Comparison of ENCODE assay signal across 37 cellular contexts in the genomic region with DNA sequence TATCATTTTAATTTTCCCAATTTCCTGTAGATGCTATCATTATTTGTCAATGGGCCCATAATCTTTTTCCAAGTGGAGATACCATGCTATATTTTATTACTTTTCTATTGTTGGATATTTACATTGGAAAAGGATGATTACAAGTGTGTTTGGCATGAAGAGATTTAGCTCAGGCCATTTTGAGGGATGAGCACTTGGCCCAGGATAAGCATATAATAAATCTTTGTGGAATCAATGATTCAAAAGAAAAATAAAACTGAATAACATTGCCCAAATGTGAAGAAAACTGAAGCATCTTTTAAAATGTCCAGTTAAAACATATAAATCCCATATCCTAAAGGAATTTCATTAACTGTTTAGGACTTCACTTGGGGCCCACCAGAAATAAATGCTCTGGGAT.
"Had no signal": no experiment of that assay in that cellular context is flagged by ENCODE, and none has a peak within 500 bp of the region (broad histone marks: within the 10 kb centered on the region; RNA-seq: fewer than 3 reads in every experiment).

No MANE protein-coding gene starts in this region.

- H3K9me3 ChIP-seq: Peyer's patch had no signal

- H3K4me1 ChIP-seq: Peyer's patch had no signal

- H3K4me3 ChIP-seq: Peyer's patch had no signal

- ATAC-seq: activated naive CD4-positive, alpha-beta T cell treated with anti-CD3 and anti-CD28 coated beads, Interleukin-2, amount 50 U/mL, for 72 hours; activated T-cell treated with anti-CD3 and anti-CD28 coated beads, Interleukin-2, amount 50 U/mL, for 4 hours; PC-3; Right ventricle myocardium inferior had no signal

- DNase-seq: activated B cell treated with CpG ODN at 0.5 μM for 24 hours; activated CD4-positive, alpha-beta memory T cell treated with anti-CD3 and anti-CD28 coated beads for 36 hours; activated CD4-positive, alpha-beta T cell treated with anti-CD3 and anti-CD28 coated beads for 4 hours; activated CD4-positive, alpha-beta T cell treated with anti-CD3 and anti-CD28 coated beads, Interleukin-2, amount 50 U/mL, for 1 hour; activated CD4-positive, CD25-positive, alpha-beta regulatory T cell treated with anti-CD3 and anti-CD28 coated beads, Interleukin-2, amount 50 U/mL, for 72 hours; activated CD8-positive, alpha-beta memory T cell treated with anti-CD3 and anti-CD28 coated beads, Interleukin-2, amount 50 U/mL, for 4 hours; activated gamma-delta T cell treated with Interleukin-2 at 50 U/mL for 16 hours; activated naive CD4-positive, alpha-beta T cell treated with anti-CD3 and anti-CD28 coated beads for 36 hours; activated T-cell treated with anti-CD3 and anti-CD28 coated beads for 4 hours; activated T-cell treated with anti-CD3 and anti-CD28 coated beads, Interleukin-2, amount 50 U/mL, for 4 hours; amniotic stem cell; aorta; brain microvascular endothelial cell; central memory CD4-positive, alpha-beta T cell; NCI-H1092 treated with DMSO at 0.1 percent for 48 hours; NCI-H1417; NCI-H146; NCI-H187; NCI-H2029 treated with DMSO at 0.1 percent for 48 hours; NCI-H2107; NCI-H2171; NCI-H510A; NCI-H526 treated with DMSO at 0.1 percent for 48 hours; NCI-H82; NK-92 treated with Interleukin-12 subunit alpha and Interleukin-12 subunit beta, amount 100 ng/mL, for 24 hours; PC-3; Peyer's patch; SIG-M5; SW 1271; T-helper 1 cell; T-helper 2 cell; T-helper 9 cell had no signal

- H3K27ac ChIP-seq: brain microvascular endothelial cell, KMS-11, Peyer's patch, RWPE1, VCaP had no signal

- H3K4me2 ChIP-seq: KMS-11 had no signal

- H3K27me3 ChIP-seq: brain microvascular endothelial cell, Peyer's patch had no signal

- H3K36me3 ChIP-seq: brain microvascular endothelial cell, Peyer's patch had no signal
